21 cellular contexts compared by ENCODE assay signal in genomic region chr3:169134194-169134593, GRCh38.
DNase-seq lines count a peak whose midpoint lies in the region; ATAC-seq, FAIRE-seq and TF ChIP-seq lines count a peak whose summit lies in the region.
"Had no signal": no experiment of that assay in that cellular context is flagged by ENCODE, and none has a peak within 500 bp of the region (broad histone marks: within the 10 kb centered on the region; RNA-seq: fewer than 3 reads in every experiment).

No MANE protein-coding gene starts in this region.

- peaks cover 3% of the 10 kb centered on the region; the same call in 1 of the 3 replicates for H3K79me2 ChIP-seq in K562 (ENCODE audit: control insufficient read depth, insufficient read depth, low read length)

- TF ChIP-seq EP300 in K562 (IDR thresholded peaks at IDR 0.05; ENCODE audit: low read length) (no peak), stomach (IDR thresholded peaks at IDR 0.05) (no peak)

- no peak overlapping the region for H2AFZ ChIP-seq in K562 (ENCODE audit: low read depth, low read length)

- H3K36me3 ChIP-seq in HEK293 (ENCODE audit: control insufficient read depth in 2 of 2, insufficient read depth in 1 of 2, low read length in 2 of 2) (peaks cover 0 to 4% of the 10 kb centered on the region in 2 experiments; a peak in 1 of 3 replicates), K562 (ENCODE audit: control insufficient read depth, insufficient read depth, low read length) (peaks cover 40% of the 10 kb centered on the region; the same call in 2 of the 3 replicates), stomach (peaks cover 0 to 4% (median 0%) of the 10 kb centered on the region in 4 donors)
- H3K36me3 ChIP-seq: Peyer's patch had no signal

- no peak overlapping the region for H3K27ac ChIP-seq in HEK293 (ENCODE audit: extremely low read depth, low read depth, low read length)
- H3K27ac ChIP-seq in K562 (ENCODE audit: extremely low read depth, low read depth, low read length) = no peak overlapping the region
- peak overlapping the region in 4 of 5 donors; percentile 45 to 94 (median 61) for H3K27ac ChIP-seq in stomach
- H3K27ac ChIP-seq: HL-60, Peyer's patch, SJCRH30 had no signal

- H3K9ac ChIP-seq in K562 (ENCODE audit: insufficient read depth in 1 of 2, low read depth in 2 of 2, low read length in 2 of 2) = no peak overlapping the region

- in situ Hi-C loops in K562 (cut with MboI) = loop anchor here (25.0 kb wide), 1 partner anchor 828 kb away; the partner anchor contains the start of gene SEC62

- no TSS peak for BruUV-seq in K562 (replicated peaks; lab: Mats Ljungman, UMichigan)

- H3K9me1 ChIP-seq in K562 (ENCODE audit: control insufficient read depth, insufficient read depth, low read length) = no peaks in the 10 kb centered on the region

- peak; percentile 35 for FAIRE-seq in K562 (lab: Jason Lieb, UNC)
- FAIRE-seq: H1 had no signal

- H3K27me3 ChIP-seq in K562 (ENCODE audit: control insufficient read depth in 2 of 2, insufficient read depth in 2 of 2, low read length in 2 of 2) = no peaks in the 10 kb centered on the region
- no peaks in the 10 kb centered on the region for H3K27me3 ChIP-seq in stomach
- H3K27me3 ChIP-seq: Peyer's patch, SJCRH30 had no signal

- ATAC-seq in K562 (no peak), left colon (peak; percentile 70), GM19023 (IDR thresholded peaks at IDR 0.05; ENCODE audit: unreplicated experiment) (no peak)

- TF ChIP-seq CTCF in HEK293 (tag by site-specific recombination; IDR thresholded peaks at IDR 0.05) (no peak), K562 (IDR thresholded peaks at IDR 0.05 in 2 of 3, conservative IDR thresholded peaks at IDR 0.05 in 1 of 3; ENCODE audit: insufficient read depth in 2 of 3, low read depth in 1 of 3, low read length in 3 of 3) (no peak), stomach (IDR thresholded peaks at IDR 0.05) (no peak)

- TF ChIP-seq POLR2A in K562 (conservative IDR thresholded peaks at IDR 0.05) (no peak), stomach (IDR thresholded peaks at IDR 0.05) (no peak)

- no peak for DNase-seq in K562 (ENCODE audit: extremely low read depth in 1 of 4, low spot score in 3 of 4)
- no peak for DNase-seq in left colon
- no peak for DNase-seq in stomach
- DNase-seq in DMS53 treated with DMSO at 0.1 percent for 48 hours (lab: John Stamatoyannopoulos, UW; ENCODE audit: unreplicated experiment) = no peak
- no peak for DNase-seq in islet precursor cell
- DNase-seq in stimulated activated naive CD4-positive, alpha-beta T cell treated with Interleukin-2 at 50 U/mL for 16 hours (lab: John Stamatoyannopoulos, UW) = no peak
- DNase-seq: AML-193, DMS79, GF-D8, HFFc6, KG1, NCI-H1092 treated with DMSO at 0.1 percent for 48 hours, NCI-H1694, NCI-H446 treated with DMSO at 0.1 percent for 48 hours, NCI-H82, Peyer's patch, SJCRH30 had no signal

- no peaks in the 10 kb centered on the region for H4K20me1 ChIP-seq in K562 (replicated peaks; ENCODE audit: control insufficient read depth, insufficient read depth, low read length)

- no peak for TF ChIP-seq RAD21 in K562 (CRISPR knock-in tag; conservative IDR thresholded peaks at IDR 0.05 in 1 of 2, IDR thresholded peaks at IDR 0.05 in 1 of 2)

- H3K4me1 ChIP-seq in HEK293 (ENCODE audit: control insufficient read depth, insufficient read depth, low read length) (peaks cover 3% of the 10 kb centered on the region; the same call in 1 of the 2 replicates), K562 (replicated peaks in 1 of 2; ENCODE audit: control insufficient read depth in 2 of 2, insufficient read depth in 2 of 2, low read length in 2 of 2) (no peaks in the 10 kb centered on the region), stomach (peaks cover 18 to 96% (median 55%) of the 10 kb centered on the region in 4 donors)
- H3K4me1 ChIP-seq: Peyer's patch, SJCRH30 had no signal

- H3K9me3 ChIP-seq in HEK293 (ENCODE audit: control insufficient read depth, insufficient read depth, low read depth, low read length) (no peaks in the 10 kb centered on the region), K562 (replicated peaks; ENCODE audit: control insufficient read depth, insufficient read depth, low read depth, low read length) (no peaks in the 10 kb centered on the region), stomach (no peaks in the 10 kb centered on the region)
- H3K9me3 ChIP-seq: Peyer's patch, SJCRH30 had no signal

- CTCF ChIA-PET in HEK293 (lab: Yijun Ruan, JAX) = interaction anchor here (0.8 to 1.8 kb wide), 3 partner anchors 535 to 623 kb away, joined by 3 to 6 read pairs (median 5); no protein-coding TSS in a partner anchor
- CTCF ChIA-PET in K562 (lab: Yijun Ruan, JAX; ENCODE audit: low intra/inter-chr PET ratio) = no interaction called here

- intact Hi-C loops in K562 (cut with micrococcal nuclease) (no loop called here), left colon (cut with DNase I, micrococcal nuclease) (no loop called here), stomach (cut with DNase I; ENCODE audit: low total_unique reads) (no loop called here)

- POLR2A ChIA-PET in HEK293 (lab: Yijun Ruan, JAX) = no interaction called here
- POLR2A ChIA-PET in K562 (lab: Yijun Ruan, JAX) = no interaction called here

- H3K4me3 ChIP-seq in HEK293 (ENCODE audit: low read depth, low read length) (no peak overlapping the region), K562 (no peak overlapping the region), stomach (no peak overlapping the region)
- H3K4me3 ChIP-seq: Peyer's patch, SJCRH30 had no signal

- WGBS in K562 (ENCODE audit: insufficient coverage, low coverage, missing lambda C conversion rate) = 86% methylated on average over 3 of the region's 3 CpGs
- 37 to 48% (median 40%) methylated on average over 3 of the region's 3 CpGs for WGBS in stomach, 5 donors

- no peak overlapping the region for H3K4me2 ChIP-seq in K562 (ENCODE audit: insufficient read depth, low read length)

TF ChIP-seq in HEK293, 187 proteins besides CTCF, POLR2A, EP300 and RAD21 (continues in another document):
- TF ChIP-seq ZNF558 (tag by site-specific recombination; IDR thresholded peaks at IDR 0.05) = peak; percentile 86
- peak; percentile 72 for TF ChIP-seq MYNN (tag by site-specific recombination; IDR thresholded peaks at IDR 0.05; ENCODE audit: borderline replicate concordance)
- no peak for TF ChIP-seq ZNF391 (tag by site-specific recombination; IDR thresholded peaks at IDR 0.05; ENCODE audit: borderline replicate concordance, low read depth)
- TF ChIP-seq ZNF202 (tag by site-specific recombination; IDR thresholded peaks at IDR 0.05; ENCODE audit: borderline replicate concordance) = no peak
- TF ChIP-seq ZFP41 (tag by site-specific recombination; IDR thresholded peaks at IDR 0.05; ENCODE audit: borderline replicate concordance) = no peak
- no peak for TF ChIP-seq ZNF138 (tag by site-specific recombination; IDR thresholded peaks at IDR 0.05; ENCODE audit: borderline replicate concordance)
- no peak for TF ChIP-seq ATF2 (tag by site-specific recombination; IDR thresholded peaks at IDR 0.05; ENCODE audit: low read depth)
- TF ChIP-seq ZNF76 (tag by site-specific recombination; IDR thresholded peaks at IDR 0.05; ENCODE audit: borderline replicate concordance, low read depth) = no peak
- TF ChIP-seq SCRT2 (tag by site-specific recombination; IDR thresholded peaks at IDR 0.05) = no peak
- peak; percentile 61; the same call in 1 of the 2 replicates for TF ChIP-seq FEZF1 (tag by site-specific recombination; IDR thresholded peaks at IDR 0.05)
- TF ChIP-seq ZNF23 (tag by site-specific recombination; IDR thresholded peaks at IDR 0.05; ENCODE audit: borderline replicate concordance) = no peak

TF ChIP-seq in K562, 482 proteins besides CTCF, POLR2A, EP300 and RAD21 (continues in another document):
- no peak for TF ChIP-seq ZZZ3 (IDR thresholded peaks at IDR 0.05)
- no peak for TF ChIP-seq KHSRP (IDR thresholded peaks at IDR 0.05)
- no peak for TF ChIP-seq KLF13 (tag; IDR thresholded peaks at IDR 0.05; ENCODE audit: borderline replicate concordance, low read depth)
- no peak for TF ChIP-seq GTF2A2 (tag; IDR thresholded peaks at IDR 0.05)
- no peak for TF ChIP-seq FOXJ3 (CRISPR knock-in tag; IDR thresholded peaks at IDR 0.05)
- no peak for TF ChIP-seq BHLHE40 (IDR thresholded peaks at IDR 0.05; ENCODE audit: low read length)
- no peak for TF ChIP-seq CREB5 (CRISPR knock-in tag; IDR thresholded peaks at IDR 0.05)
- TF ChIP-seq CGGBP1 (CRISPR knock-in tag; IDR thresholded peaks at IDR 0.05) = no peak
- no peak for TF ChIP-seq NONO (IDR thresholded peaks at IDR 0.05; ENCODE audit: low read depth in 2 of 2, low read length in 1 of 2)
- TF ChIP-seq EWSR1 (IDR thresholded peaks at IDR 0.05; ENCODE audit: borderline replicate concordance, low read depth, partially characterized antibody) = no peak

Comparison
In these comparisons a context has a peak if more than half of its experiments do, and no peak if none do; other contexts are left out.
1. H3K27ac ChIP-seq: peak in stomach (4 of 5); none in HEK293 (single experiment) and K562 (single experiment).
2. Of the 44 proteins assayed by ChIP-seq in both K562 and HEK293: peak only in K562: none; only in HEK293: MYNN; in both: none; in neither: 43.